8 cellular contexts compared by ENCODE assay signal in the genomic region with DNA sequence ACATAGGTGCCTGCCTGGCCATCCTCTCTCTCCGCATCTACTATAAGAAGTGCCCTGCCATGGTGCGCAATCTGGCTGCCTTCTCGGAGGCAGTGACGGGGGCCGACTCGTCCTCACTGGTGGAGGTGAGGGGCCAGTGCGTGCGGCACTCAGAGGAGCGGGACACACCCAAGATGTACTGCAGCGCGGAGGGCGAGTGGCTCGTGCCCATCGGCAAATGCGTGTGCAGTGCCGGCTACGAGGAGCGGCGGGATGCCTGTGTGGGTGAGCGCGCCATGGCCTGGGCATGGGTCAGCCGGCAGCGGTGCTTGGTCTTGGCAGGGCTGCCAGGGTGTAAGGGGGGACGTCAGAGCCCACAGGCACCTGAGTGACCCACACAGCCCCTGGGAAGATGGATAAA. TPM values are rescaled to one million over a fixed set of nuclear protein-coding genes. Genes with fewer than 3 reads are reported as not detected.
"Had no signal": no experiment of that assay in that cellular context is flagged by ENCODE, and none has a peak within 500 bp of the region (broad histone marks: within the 10 kb centered on the region; RNA-seq: fewer than 3 reads in every experiment).

No MANE protein-coding gene starts in this region.

- FAIRE-seq: G401.6, GM12878, GM12892, GM18507, GM19239 had no signal

- ATAC-seq: GM12878 had no signal

- DNase-seq: GDM1, GF-D8 had no signal

- H3K4me3 ChIP-seq: GM12878 had no signal

RNA-seq across cellular contexts. Expression of a gene that starts 13.3 kb away (rescaled TPM):
- total RNA-seq: G401, GM12878 had no signal
- polyA plus RNA-seq: GM12878 had no signal

RNA-seq across cellular contexts. Expression of a gene that starts 59.8 kb away (rescaled TPM):
- total RNA-seq: G401 had no signal
- polyA plus RNA-seq: GM12878 had no signal
